Comparison of ENCODE assay signal across 8 cellular contexts in genomic region chr2:197255550-197255949, GRCh38. TPM values are rescaled to one million over a fixed set of nuclear protein-coding genes. Genes with fewer than 3 reads are reported as not detected.
DNase-seq lines count a peak whose midpoint lies in the region; ATAC-seq and TF ChIP-seq lines count a peak whose summit lies in the region.

No MANE protein-coding gene starts in this region.

- no peaks in the 10 kb centered on the region for H3K36me3 Mint-ChIP-seq in chondrocyte (ENCODE audit: low read depth)

- TF ChIP-seq CTCF in BE2C (IDR thresholded peaks at IDR 0.05; ENCODE audit: low read depth, low read length) = no peak
- no peak for TF ChIP-seq CTCF in chondrocyte (IDR thresholded peaks at IDR 0.05)

- no peak overlapping the region for H3K4me3 Mint-ChIP-seq in chondrocyte (ENCODE audit: unreplicated experiment)

- H3K4me1 Mint-ChIP-seq in chondrocyte (ENCODE audit: low read depth) = peaks cover 48% of the 10 kb centered on the region

- peak overlapping the region; percentile 78 for H3K27ac Mint-ChIP-seq in chondrocyte (ENCODE audit: unreplicated experiment)

- peaks cover 17% of the 10 kb centered on the region for H3K4me1 ChIP-seq in BE2C

- no peaks in the 10 kb centered on the region for H3K36me3 ChIP-seq in BE2C

- no peaks in the 10 kb centered on the region for H3K27me3 ChIP-seq in BE2C

- H3K9me3 ChIP-seq in BE2C = no peaks in the 10 kb centered on the region

- DNase-seq in BE2C (peak; percentile 83), chondrocyte (ENCODE audit: low spot score) (no peak), mucosa of gallbladder (ENCODE audit: low spot score) (peak; percentile 74), mesenteric fat pad (ENCODE audit: low spot score) (no peak)
- peak; percentile 49 to 55 for DNase-seq in activated CD4-positive, alpha-beta T cell treated with anti-CD3 and anti-CD28 coated beads for 24 hours (ENCODE audit: low read depth in 2 of 2)
- DNase-seq in stimulated activated CD8-positive, alpha-beta memory T cell treated with anti-CD3 and anti-CD28 coated beads, Interleukin-7, amount 100 ng/mL, for 24 hours (ENCODE audit: low read depth) = peak; percentile 40

- H3K4me3 ChIP-seq in BE2C (ENCODE audit: low read depth, low read length) = peak overlapping the region; percentile 31

- no peaks in the 10 kb centered on the region for H3K27me3 Mint-ChIP-seq in chondrocyte (ENCODE audit: low read depth)

- H3K9me3 Mint-ChIP-seq in chondrocyte (ENCODE audit: low read depth) = no peaks in the 10 kb centered on the region

- ATAC-seq in GM19452 (IDR thresholded peaks at IDR 0.05; ENCODE audit: unreplicated experiment) = peak; percentile 89
- peak; percentile 56 for ATAC-seq in HG03575 (IDR thresholded peaks at IDR 0.05; ENCODE audit: extremely low read depth, insufficient number of reproducible peaks, low FRiP score, unreplicated experiment)

RNA-seq across cellular contexts. Expression of gene ANKRD44, which starts 55.0 kb away (rescaled TPM):
- polyA plus RNA-seq in BE2C (2012; ENCODE audit: insufficient read depth, insufficient read length, low read depth) = 14.4 TPM
- 21.4 to 45.8 TPM (median 26.1 TPM) in 3 replicates for total RNA-seq in chondrocyte
- total RNA-seq in mucosa of gallbladder = 40.6 TPM
- total RNA-seq in mesenteric fat pad = 26.0 TPM

Comparison
In these comparisons a context has a peak if more than half of its experiments do, and no peak if none do; other contexts are left out.
1. DNase-seq: peak in BE2C (single experiment), activated CD4-positive, alpha-beta T cell treated with anti-CD3 and anti-CD28 coated beads for 24 hours (2 of 2), mucosa of gallbladder (single experiment) and stimulated activated CD8-positive, alpha-beta memory T cell treated with anti-CD3 and anti-CD28 coated beads, Interleukin-7, amount 100 ng/mL, for 24 hours (single experiment); none in chondrocyte (single experiment) and mesenteric fat pad (single experiment).